Comparison of ENCODE assay signal across 21 cellular contexts in genomic region chr9:127007638-127008037, GRCh38.
"Had no signal": no experiment of that assay in that cellular context is flagged by ENCODE, and none has a peak within 500 bp of the region (broad histone marks: within the 10 kb centered on the region; RNA-seq: fewer than 3 reads in every experiment).

No MANE protein-coding gene starts in this region.

- H3K36me3 ChIP-seq: gastroesophageal sphincter, neural progenitor cell, right atrium auricular region, suprapubic skin, tibial artery had no signal

- H3K4me3 Mint-ChIP-seq: activated naive CD8-positive, alpha-beta T cell; neural progenitor cell had no signal

- H3K9ac ChIP-seq: neural progenitor cell had no signal

- H3K27ac Mint-ChIP-seq: activated naive CD8-positive, alpha-beta T cell; neural progenitor cell had no signal

- ATAC-seq: gastroesophageal sphincter, mucosa of descending colon had no signal

- H3K9me3 Mint-ChIP-seq: neural progenitor cell had no signal

- H3K4me3 ChIP-seq: gastroesophageal sphincter, mucosa of descending colon, neural progenitor cell, right atrium auricular region, smooth muscle cell, suprapubic skin, tibial artery had no signal

- H3K27ac ChIP-seq: gastroesophageal sphincter, neural progenitor cell, right atrium auricular region, suprapubic skin, tibial artery had no signal

- DNase-seq: activated CD4-positive, alpha-beta T cell treated with anti-CD3 and anti-CD28 coated beads for 48 hours; activated CD4-positive, alpha-beta T cell treated with anti-CD3 and anti-CD28 coated beads, Interleukin-2, amount 50 U/mL, for 48 hours; activated CD8-positive, alpha-beta memory T cell treated with anti-CD3 and anti-CD28 coated beads for 24 hours; activated effector memory CD4-positive, alpha-beta T cell treated with Interleukin-2 at 50 U/mL for 16 hours; activated naive CD4-positive, alpha-beta T cell treated with Interleukin-2 at 50 U/mL for 16 hours; anterior cingulate cortex; dermis blood vessel endothelial cell; effector CD8-positive, alpha-beta T cell; erythroblast; head of caudate nucleus; hypothalamus; mucosa of descending colon; stimulated activated CD4-positive, alpha-beta T cell treated with anti-CD3 and anti-CD28 coated beads, Interleukin-2, amount 100 ng/mL, for 24 hours; stimulated activated naive CD4-positive, alpha-beta T cell; tibial artery had no signal

- H3K27me3 ChIP-seq: gastroesophageal sphincter, neural progenitor cell, right atrium auricular region, suprapubic skin, tibial artery had no signal

- H3K4me1 ChIP-seq: neural progenitor cell had no signal

- H3K4me2 ChIP-seq: neural progenitor cell, smooth muscle cell had no signal
